Comparison of ENCODE assay signal across 1 cellular context in genomic region chr9:124258765-124259272, GRCh38.
TF ChIP-seq lines count a peak whose summit lies in the region.

No MANE protein-coding gene starts in this region.

TF ChIP-seq in GM12878, 131 proteins besides CTCF, POLR2A, EP300 and RAD21 (continued from another document):
- TF ChIP-seq, protein P1, sequence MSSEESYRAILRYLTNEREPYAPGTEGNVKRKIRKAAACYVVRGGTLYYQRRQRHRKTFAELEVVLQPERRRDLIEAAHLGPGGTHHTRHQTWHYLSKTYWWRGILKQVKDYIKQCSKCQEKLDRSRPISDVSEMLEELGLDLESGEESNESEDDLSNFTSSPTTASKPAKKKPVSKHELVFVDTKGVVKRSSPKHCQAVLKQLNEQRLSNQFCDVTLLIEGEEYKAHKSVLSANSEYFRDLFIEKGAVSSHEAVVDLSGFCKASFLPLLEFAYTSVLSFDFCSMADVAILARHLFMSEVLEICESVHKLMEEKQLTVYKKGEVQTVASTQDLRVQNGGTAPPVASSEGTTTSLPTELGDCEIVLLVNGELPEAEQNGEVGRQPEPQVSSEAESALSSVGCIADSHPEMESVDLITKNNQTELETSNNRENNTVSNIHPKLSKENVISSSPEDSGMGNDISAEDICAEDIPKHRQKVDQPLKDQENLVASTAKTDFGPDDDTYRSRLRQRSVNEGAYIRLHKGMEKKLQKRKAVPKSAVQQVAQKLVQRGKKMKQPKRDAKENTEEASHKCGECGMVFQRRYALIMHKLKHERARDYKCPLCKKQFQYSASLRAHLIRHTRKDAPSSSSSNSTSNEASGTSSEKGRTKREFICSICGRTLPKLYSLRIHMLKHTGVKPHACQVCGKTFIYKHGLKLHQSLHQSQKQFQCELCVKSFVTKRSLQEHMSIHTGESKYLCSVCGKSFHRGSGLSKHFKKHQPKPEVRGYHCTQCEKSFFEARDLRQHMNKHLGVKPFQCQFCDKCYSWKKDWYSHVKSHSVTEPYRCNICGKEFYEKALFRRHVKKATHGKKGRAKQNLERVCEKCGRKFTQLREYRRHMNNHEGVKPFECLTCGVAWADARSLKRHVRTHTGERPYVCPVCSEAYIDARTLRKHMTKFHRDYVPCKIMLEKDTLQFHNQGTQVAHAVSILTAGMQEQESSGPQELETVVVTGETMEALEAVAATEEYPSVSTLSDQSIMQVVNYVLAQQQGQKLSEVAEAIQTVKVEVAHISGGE (CRISPR knock-in tag; IDR thresholded peaks at IDR 0.05) = no peak
- no peak for TF ChIP-seq SIN3A (IDR thresholded peaks at IDR 0.05; ENCODE audit: low read depth, low read length)
- no peak for TF ChIP-seq RUNX3 (IDR thresholded peaks at IDR 0.05; ENCODE audit: low read length)
- TF ChIP-seq HDGF (IDR thresholded peaks at IDR 0.05) = no peak
- no peak for TF ChIP-seq ATF7 (IDR thresholded peaks at IDR 0.05; ENCODE audit: low read depth)
- TF ChIP-seq SREBF1 (IDR thresholded peaks at IDR 0.05; ENCODE audit: low read length) = no peak
- 0 out of 2 replicates have a peak, but pooled peaks have one; percentile 35 for TF ChIP-seq NR2F1 (conservative IDR thresholded peaks at IDR 0.05)
- 0 out of 2 replicates have a peak, but pooled peaks have one; percentile 6 for TF ChIP-seq MLLT1 (IDR thresholded peaks at IDR 0.05)
- TF ChIP-seq, protein P2, sequence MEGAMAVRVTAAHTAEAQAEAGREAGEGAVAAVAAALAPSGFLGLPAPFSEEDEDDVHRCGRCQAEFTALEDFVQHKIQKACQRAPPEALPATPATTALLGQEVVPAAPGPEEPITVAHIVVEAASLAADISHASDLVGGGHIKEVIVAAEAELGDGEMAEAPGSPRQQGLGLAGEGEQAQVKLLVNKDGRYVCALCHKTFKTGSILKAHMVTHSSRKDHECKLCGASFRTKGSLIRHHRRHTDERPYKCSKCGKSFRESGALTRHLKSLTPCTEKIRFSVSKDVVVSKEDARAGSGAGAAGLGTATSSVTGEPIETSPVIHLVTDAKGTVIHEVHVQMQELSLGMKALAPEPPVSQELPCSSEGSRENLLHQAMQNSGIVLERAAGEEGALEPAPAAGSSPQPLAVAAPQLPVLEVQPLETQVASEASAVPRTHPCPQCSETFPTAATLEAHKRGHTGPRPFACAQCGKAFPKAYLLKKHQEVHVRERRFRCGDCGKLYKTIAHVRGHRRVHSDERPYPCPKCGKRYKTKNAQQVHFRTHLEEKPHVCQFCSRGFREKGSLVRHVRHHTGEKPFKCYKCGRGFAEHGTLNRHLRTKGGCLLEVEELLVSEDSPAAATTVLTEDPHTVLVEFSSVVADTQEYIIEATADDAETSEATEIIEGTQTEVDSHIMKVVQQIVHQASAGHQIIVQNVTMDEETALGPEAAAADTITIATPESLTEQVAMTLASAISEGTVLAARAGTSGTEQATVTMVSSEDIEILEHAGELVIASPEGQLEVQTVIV (IDR thresholded peaks at IDR 0.05; ENCODE audit: borderline replicate concordance, partially characterized antibody) = no peak
- no peak for TF ChIP-seq NKRF (conservative IDR thresholded peaks at IDR 0.05)
- TF ChIP-seq, protein P3, sequence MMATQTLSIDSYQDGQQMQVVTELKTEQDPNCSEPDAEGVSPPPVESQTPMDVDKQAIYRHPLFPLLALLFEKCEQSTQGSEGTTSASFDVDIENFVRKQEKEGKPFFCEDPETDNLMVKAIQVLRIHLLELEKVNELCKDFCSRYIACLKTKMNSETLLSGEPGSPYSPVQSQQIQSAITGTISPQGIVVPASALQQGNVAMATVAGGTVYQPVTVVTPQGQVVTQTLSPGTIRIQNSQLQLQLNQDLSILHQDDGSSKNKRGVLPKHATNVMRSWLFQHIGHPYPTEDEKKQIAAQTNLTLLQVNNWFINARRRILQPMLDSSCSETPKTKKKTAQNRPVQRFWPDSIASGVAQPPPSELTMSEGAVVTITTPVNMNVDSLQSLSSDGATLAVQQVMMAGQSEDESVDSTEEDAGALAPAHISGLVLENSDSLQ (IDR thresholded peaks at IDR 0.05) = peak; percentile 89
- TF ChIP-seq ZZZ3 (IDR thresholded peaks at IDR 0.05; ENCODE audit: control insufficient read depth, insufficient read length, low read depth) = no peak
- TF ChIP-seq SPI1 (IDR thresholded peaks at IDR 0.05; ENCODE audit: borderline replicate concordance, insufficient read depth, low read depth, low read length) = no peak
- TF ChIP-seq NFYA (IDR thresholded peaks at IDR 0.05; ENCODE audit: borderline replicate concordance, low read depth, low read length) = no peak
- TF ChIP-seq, protein P4, sequence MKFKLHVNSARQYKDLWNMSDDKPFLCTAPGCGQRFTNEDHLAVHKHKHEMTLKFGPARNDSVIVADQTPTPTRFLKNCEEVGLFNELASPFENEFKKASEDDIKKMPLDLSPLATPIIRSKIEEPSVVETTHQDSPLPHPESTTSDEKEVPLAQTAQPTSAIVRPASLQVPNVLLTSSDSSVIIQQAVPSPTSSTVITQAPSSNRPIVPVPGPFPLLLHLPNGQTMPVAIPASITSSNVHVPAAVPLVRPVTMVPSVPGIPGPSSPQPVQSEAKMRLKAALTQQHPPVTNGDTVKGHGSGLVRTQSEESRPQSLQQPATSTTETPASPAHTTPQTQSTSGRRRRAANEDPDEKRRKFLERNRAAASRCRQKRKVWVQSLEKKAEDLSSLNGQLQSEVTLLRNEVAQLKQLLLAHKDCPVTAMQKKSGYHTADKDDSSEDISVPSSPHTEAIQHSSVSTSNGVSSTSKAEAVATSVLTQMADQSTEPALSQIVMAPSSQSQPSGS (IDR thresholded peaks at IDR 0.05; ENCODE audit: low read length) = no peak
- TF ChIP-seq, protein P5, sequence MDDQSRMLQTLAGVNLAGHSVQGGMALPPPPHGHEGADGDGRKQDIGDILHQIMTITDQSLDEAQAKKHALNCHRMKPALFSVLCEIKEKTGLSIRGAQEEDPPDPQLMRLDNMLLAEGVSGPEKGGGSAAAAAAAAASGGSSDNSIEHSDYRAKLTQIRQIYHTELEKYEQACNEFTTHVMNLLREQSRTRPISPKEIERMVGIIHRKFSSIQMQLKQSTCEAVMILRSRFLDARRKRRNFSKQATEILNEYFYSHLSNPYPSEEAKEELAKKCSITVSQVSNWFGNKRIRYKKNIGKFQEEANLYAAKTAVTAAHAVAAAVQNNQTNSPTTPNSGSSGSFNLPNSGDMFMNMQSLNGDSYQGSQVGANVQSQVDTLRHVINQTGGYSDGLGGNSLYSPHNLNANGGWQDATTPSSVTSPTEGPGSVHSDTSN (IDR thresholded peaks at IDR 0.05; ENCODE audit: insufficient replicate concordance, low read depth, low read length) = peak; percentile 64
- TF ChIP-seq ZSCAN29 (IDR thresholded peaks at IDR 0.05) = no peak
- TF ChIP-seq MEF2A (IDR thresholded peaks at IDR 0.05; ENCODE audit: insufficient read depth, low read depth, low read length) = no peak
- TF ChIP-seq, protein P6, sequence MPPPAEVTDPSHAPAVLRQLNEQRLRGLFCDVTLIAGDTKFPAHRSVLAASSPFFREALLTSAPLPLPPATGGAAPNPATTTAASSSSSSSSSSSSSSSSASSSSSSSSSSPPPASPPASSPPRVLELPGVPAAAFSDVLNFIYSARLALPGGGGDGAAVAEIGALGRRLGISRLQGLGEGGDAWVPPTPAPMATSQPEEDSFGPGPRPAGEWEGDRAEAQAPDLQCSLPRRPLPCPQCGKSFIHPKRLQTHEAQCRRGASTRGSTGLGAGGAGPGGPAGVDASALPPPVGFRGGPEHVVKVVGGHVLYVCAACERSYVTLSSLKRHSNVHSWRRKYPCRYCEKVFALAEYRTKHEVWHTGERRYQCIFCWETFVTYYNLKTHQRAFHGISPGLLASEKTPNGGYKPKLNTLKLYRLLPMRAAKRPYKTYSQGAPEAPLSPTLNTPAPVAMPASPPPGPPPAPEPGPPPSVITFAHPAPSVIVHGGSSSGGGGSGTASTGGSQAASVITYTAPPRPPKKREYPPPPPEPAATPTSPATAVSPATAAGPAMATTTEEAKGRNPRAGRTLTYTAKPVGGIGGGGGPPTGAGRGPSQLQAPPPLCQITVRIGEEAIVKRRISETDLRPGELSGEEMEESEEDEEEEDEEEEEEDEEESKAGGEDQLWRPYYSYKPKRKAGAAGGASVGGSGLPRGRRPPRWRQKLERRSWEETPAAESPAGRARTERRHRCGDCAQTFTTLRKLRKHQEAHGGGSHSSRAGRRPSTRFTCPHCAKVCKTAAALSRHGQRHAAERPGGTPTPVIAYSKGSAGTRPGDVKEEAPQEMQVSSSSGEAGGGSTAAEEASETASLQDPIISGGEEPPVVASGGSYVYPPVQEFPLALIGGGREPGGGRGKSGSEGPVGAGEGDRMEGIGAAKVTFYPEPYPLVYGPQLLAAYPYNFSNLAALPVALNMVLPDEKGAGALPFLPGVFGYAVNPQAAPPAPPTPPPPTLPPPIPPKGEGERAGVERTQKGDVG (CRISPR knock-in tag; IDR thresholded peaks at IDR 0.05) = no peak
